Comparison of ENCODE assay signal across 9 cellular contexts in the genomic region with DNA sequence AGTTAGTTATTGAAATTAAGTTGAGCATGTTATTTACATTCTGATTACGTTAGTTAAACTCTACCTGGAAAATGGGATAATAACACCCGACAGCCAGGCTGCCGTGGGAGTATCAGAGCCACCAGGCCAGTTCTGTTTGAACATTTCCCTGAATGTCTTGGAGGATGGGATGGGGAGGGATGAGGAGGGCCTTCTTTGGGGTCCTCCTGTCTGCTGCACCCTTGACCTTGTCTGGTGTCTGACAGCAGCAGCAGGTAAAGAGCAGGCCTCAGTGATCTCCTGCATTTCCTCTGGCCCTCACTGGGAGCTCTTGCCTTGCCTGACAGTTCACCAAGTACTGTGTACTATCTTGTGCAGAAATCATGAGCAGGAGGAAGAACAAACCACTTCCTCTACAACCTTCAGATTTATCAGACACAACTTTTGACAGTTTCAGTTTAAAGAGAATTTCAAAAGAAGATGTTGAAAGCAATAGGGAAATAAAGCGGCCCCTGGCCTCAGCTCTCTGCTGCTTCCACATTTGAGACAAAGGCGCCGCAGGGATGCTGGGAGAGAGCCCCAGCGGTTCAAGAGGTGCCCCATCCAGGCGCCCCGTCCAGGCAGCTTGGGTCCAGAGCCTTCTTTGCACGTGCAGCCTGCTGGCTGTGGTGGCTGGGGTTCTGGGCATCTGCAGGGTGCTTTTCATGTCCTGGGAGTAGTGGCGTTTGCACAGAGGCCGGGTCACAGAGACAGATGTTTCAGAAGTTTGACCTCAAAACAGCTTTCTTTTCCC. TPM values are rescaled to one million over a fixed set of nuclear protein-coding genes. Genes with fewer than 3 reads are reported as not detected.
A peak's percentile ranks its signal among the peaks of the same experiment; 100 is the strongest.
DNase-seq lines count a peak whose midpoint lies in the region; ATAC-seq and TF ChIP-seq lines count a peak whose summit lies in the region.
"Had no signal": no experiment of that assay in that cellular context is flagged by ENCODE, and none has a peak within 500 bp of the region (broad histone marks: within the 10 kb centered on the region; RNA-seq: fewer than 3 reads in every experiment).

No MANE protein-coding gene starts in this region.

- H3K4me1 ChIP-seq in cardiac muscle cell (ENCODE audit: low read depth) (peaks cover 11% of the 10 kb centered on the region), upper lobe of right lung (peaks cover 67% of the 10 kb centered on the region), gastrocnemius medialis (peaks cover 0 to 6% of the 10 kb centered on the region in 2 donors), mesendoderm (ENCODE audit: control insufficient read depth, low read depth, low read length) (peaks cover 5% of the 10 kb centered on the region)

- no CpG with 5 or more reads among the region's 12 CpGs for WGBS in mesendoderm (ENCODE audit: extremely low coverage, insufficient coverage, low lambda C conversion rate)

- in situ Hi-C loops in gastrocnemius medialis (cut with MboI; ENCODE audit: low sequenced_read_pairs in 4 of 4), result no loop called here

- H3K23ac ChIP-seq in mesendoderm (ENCODE audit: low read length), result no peak overlapping the region

- H2BK120ac ChIP-seq in mesendoderm (ENCODE audit: low read depth, low read length), result no peak overlapping the region

- no peak overlapping the region for H4K8ac ChIP-seq in mesendoderm (ENCODE audit: low read depth, low read length)

- no peak overlapping the region for H3K4me2 ChIP-seq in mesendoderm (ENCODE audit: low read length)

- H3K9me3 ChIP-seq in cardiac muscle cell (ENCODE audit: low read depth), result no peaks in the 10 kb centered on the region
- no peaks in the 10 kb centered on the region for H3K9me3 ChIP-seq in upper lobe of right lung
- H3K9me3 ChIP-seq in gastrocnemius medialis, result no peaks in the 10 kb centered on the region

- H3K36me3 ChIP-seq in cardiac muscle cell (no peaks in the 10 kb centered on the region), upper lobe of right lung (no peaks in the 10 kb centered on the region), gastrocnemius medialis (no peaks in the 10 kb centered on the region), mesendoderm (ENCODE audit: control insufficient read depth, insufficient read depth, low read length) (no peaks in the 10 kb centered on the region)

- intact Hi-C loops in upper lobe of right lung (cut with DNase I), result no loop called here
- intact Hi-C loops in gastrocnemius medialis (cut with DNase I; ENCODE audit: low total_unique reads), result no loop called here

- H3K27me3 ChIP-seq in cardiac muscle cell (no peaks in the 10 kb centered on the region), upper lobe of right lung (no peaks in the 10 kb centered on the region), gastrocnemius medialis (no peaks in the 10 kb centered on the region), mesendoderm (ENCODE audit: insufficient read depth, low read length, poor library complexity) (no peaks in the 10 kb centered on the region)

- no peak overlapping the region for H4K5ac ChIP-seq in mesendoderm (ENCODE audit: low read length)

- H3K79me1 ChIP-seq in mesendoderm (ENCODE audit: low read length), result peaks cover 56% of the 10 kb centered on the region

- H2BK5ac ChIP-seq in mesendoderm (ENCODE audit: low read length), result no peak overlapping the region

- TF ChIP-seq CTCF in cardiac muscle cell (IDR thresholded peaks at IDR 0.05; ENCODE audit: low read depth, low read length) (no peak), upper lobe of right lung (IDR thresholded peaks at IDR 0.05) (no peak), gastrocnemius medialis (IDR thresholded peaks at IDR 0.05 in 4 of 5, conservative IDR thresholded peaks at IDR 0.05 in 1 of 5) (no peak)

- H3K9ac ChIP-seq in mesendoderm (ENCODE audit: low read length), result no peak overlapping the region

- no peak overlapping the region for H2AK5ac ChIP-seq in mesendoderm (ENCODE audit: low read length)

- H3K18ac ChIP-seq in mesendoderm (ENCODE audit: low read length), result no peak overlapping the region

- H3K27ac ChIP-seq in cardiac muscle cell, result peak overlapping the region; percentile 81
- H3K27ac ChIP-seq in upper lobe of right lung, result peak overlapping the region; percentile 53
- no peak overlapping the region for H3K27ac ChIP-seq in gastrocnemius medialis
- no peak overlapping the region for H3K27ac ChIP-seq in mesendoderm (ENCODE audit: low read depth, low read length)
- H3K27ac ChIP-seq: VCaP had no signal

- H2BK15ac ChIP-seq in mesendoderm (replicated peaks; ENCODE audit: low read depth), result no peak overlapping the region

- peak; percentile 70 for ATAC-seq in HG03097 (IDR thresholded peaks at IDR 0.05; ENCODE audit: low FRiP score, unreplicated experiment)
- ATAC-seq in upper lobe of right lung, result peak; percentile 75
- ATAC-seq in gastrocnemius medialis, result no peak

- DNase-seq in activated gamma-delta T cell treated with Interleukin-2 at 50 U/mL for 16 hours (peak; percentile 26), activated gamma-delta T cell (lab: John Stamatoyannopoulos, UW) (no peak), T-helper 1 cell (peak in 3 of 5 donors; percentile 10 to 84 (median 18)), cardiac muscle cell (ENCODE audit: low read depth in 1 of 2, low spot score in 1 of 2) (no peak), upper lobe of right lung (no peak), gastrocnemius medialis (no peak), mesendoderm (no peak)

- H3K4me3 ChIP-seq in cardiac muscle cell (no peak overlapping the region), upper lobe of right lung (no peak overlapping the region), gastrocnemius medialis (no peak overlapping the region), mesendoderm (ENCODE audit: low read length) (no peak overlapping the region)

- H3K4ac ChIP-seq in mesendoderm (ENCODE audit: low read depth, low read length), result no peak overlapping the region

- H3K79me2 ChIP-seq in mesendoderm (ENCODE audit: control insufficient read depth, insufficient read depth, low read length), result peaks cover 73% of the 10 kb centered on the region

- H3K56ac ChIP-seq in mesendoderm (ENCODE audit: low read length), result no peak overlapping the region

- no peak for TF ChIP-seq POLR2A in gastrocnemius medialis (IDR thresholded peaks at IDR 0.05)

RNA-seq across cellular contexts. Expression of a gene that starts 25.3 kb away (rescaled TPM):
- total RNA-seq in cardiac muscle cell (16.6 and 22.2 TPM in 2 replicates), upper lobe of right lung (73.8 TPM), gastrocnemius medialis (1 to 10 TPM in 3 of 4 donors, under 1 TPM in 1; 0.90 to 5.1 (median 2.7) TPM)
- 1.6 and 1.8 TPM in 2 replicates for polyA plus RNA-seq in cardiac muscle cell
- 36.2 TPM for polyA plus RNA-seq in mesendoderm (2013, experiment 1 of 2)
- 36.4 TPM for polyA plus RNA-seq in mesendoderm (2013, experiment 2 of 2)

Comparison
In these comparisons a context has a peak if more than half of its experiments do, and no peak if none do; other contexts are left out.
1. DNase-seq: peak in activated gamma-delta T cell treated with Interleukin-2 at 50 U/mL for 16 hours (single experiment) and T-helper 1 cell (3 of 5); none in activated gamma-delta T cell (single experiment), cardiac muscle cell (0 of 2), upper lobe of right lung (single experiment), gastrocnemius medialis (0 of 2) and mesendoderm (single experiment).
2. ATAC-seq: peak in HG03097 (single experiment) and upper lobe of right lung (single experiment); none in gastrocnemius medialis (0 of 2).
3. H3K27ac ChIP-seq: peak in cardiac muscle cell (single experiment) and upper lobe of right lung (single experiment); none in gastrocnemius medialis (0 of 4) and mesendoderm (single experiment).